Comparison of ENCODE assay signal across 4 cellular contexts in genomic region chr7:76575919-76576657, GRCh38. TPM values are rescaled to one million over a fixed set of nuclear protein-coding genes. Genes with fewer than 3 reads are reported as not detected.
"Had no signal": no experiment of that assay in that cellular context is flagged by ENCODE, and none has a peak within 500 bp of the region (broad histone marks: within the 10 kb centered on the region; RNA-seq: fewer than 3 reads in every experiment).

No MANE protein-coding gene starts in this region.

RNA-seq across cellular contexts. Expression of gene SPDYE16, which starts 33.0 kb away (rescaled TPM):
- total RNA-seq: activated T-helper 1 cell treated with anti-CD3 and anti-CD28 coated beads, Interleukin-12 subunit alpha, Interleukin-12 subunit beta, Interleukin-2, Interleukin-4 antibody, amounts not matched to agents 30 ng/mL and 10 ng/mL and 1 ng/mL, durations not matched to agents 14 hours and 24 hours and 36 hours; epithelial cell of proximal tubule; left ventricle myocardium superior; omental fat pad had no signal
